Comparison of ENCODE assay signal across 38 cellular contexts in genomic region chr11:57436031-57436430, GRCh38. TPM values are rescaled to one million over a fixed set of nuclear protein-coding genes. Genes with fewer than 3 reads are reported as not detected.
"Had no signal": no experiment of that assay in that cellular context is flagged by ENCODE, and none has a peak within 500 bp of the region (broad histone marks: within the 10 kb centered on the region; RNA-seq: fewer than 3 reads in every experiment).

No MANE protein-coding gene starts in this region.

- H3K27me3 ChIP-seq: brain microvascular endothelial cell, foreskin keratinocyte, gastrocnemius medialis, heart left ventricle had no signal

- H3K27ac ChIP-seq: brain microvascular endothelial cell, epithelial cell of prostate, foreskin keratinocyte, gastrocnemius medialis, heart left ventricle had no signal

- H3K4me1 ChIP-seq: foreskin keratinocyte, gastrocnemius medialis had no signal

- FAIRE-seq: astrocyte, bronchial epithelial cell, colon, endometrium, endothelial cell of umbilical vein had no signal

- ATAC-seq: activated CD4-positive, alpha-beta T cell treated with anti-CD3 and anti-CD28 coated beads for 36 hours; activated CD8-positive, alpha-beta memory T cell treated with anti-CD3 and anti-CD28 coated beads, Interleukin-2, amount 10 ng/mL, durations not matched to agents 7 days and 5 days; activated CD8-positive, alpha-beta T cell treated with anti-CD3 and anti-CD28 coated beads, Interleukin-2, amount 10 ng/mL, durations not matched to agents 7 days and 5 days; activated naive CD4-positive, alpha-beta T cell treated with anti-CD3 and anti-CD28 coated beads, Interleukin-2, amount 50 U/mL, for 72 hours; foreskin keratinocyte; gastrocnemius medialis; heart left ventricle; T-helper 17 cell had no signal

- DNase-seq: activated CD4-positive, alpha-beta memory T cell treated with anti-CD3 and anti-CD28 coated beads for 36 hours; activated CD4-positive, alpha-beta T cell treated with anti-CD3 and anti-CD28 coated beads for 36 hours; activated CD4-positive, alpha-beta T cell treated with anti-CD3 and anti-CD28 coated beads, Interleukin-2, amount 10 ng/mL, durations not matched to agents 24 days and 14 days; activated CD4-positive, CD25-positive, alpha-beta regulatory T cell; activated CD4-positive, CD25-positive, alpha-beta regulatory T cell treated with anti-CD3 and anti-CD28 coated beads, Interleukin-2, amount 50 U/mL, for 72 hours; activated CD8-positive, alpha-beta memory T cell treated with anti-CD3 and anti-CD28 coated beads, Interleukin-2, amount 10 ng/mL, durations not matched to agents 7 days and 5 days; activated CD8-positive, alpha-beta memory T cell treated with anti-CD3 and anti-CD28 coated beads, Interleukin-2, amount 50 U/mL, for 4 hours; activated CD8-positive, alpha-beta T cell treated with anti-CD3 and anti-CD28 coated beads, Interleukin-2, amount 10 ng/mL, durations not matched to agents 7 days and 5 days; activated gamma-delta T cell; activated naive CD4-positive, alpha-beta T cell; activated naive CD4-positive, alpha-beta T cell treated with anti-CD3 and anti-CD28 coated beads, Interleukin-2, amount 10 ng/mL, durations not matched to agents 7 days and 5 days; activated naive CD8-positive, alpha-beta T cell treated with anti-CD3 and anti-CD28 coated beads, Interleukin-2, amount 10 ng/mL, durations not matched to agents 7 days and 5 days; activated T-cell treated with anti-CD3 and anti-CD28 coated beads, Interleukin-2, amount 50 U/mL, for 1 hour; activated T-cell treated with anti-CD3 and anti-CD28 coated beads, Interleukin-2, amount 50 U/mL, for 48 hours; anterior cingulate cortex; brain microvascular endothelial cell; caudate nucleus; cortex of kidney; effector CD8-positive, alpha-beta T cell; foreskin keratinocyte; gastrocnemius medialis; glutamatergic neuron; T-helper 1 cell; T-helper 17 cell; T1000 had no signal

- H3K9me3 ChIP-seq: gastrocnemius medialis, heart left ventricle had no signal

- H3K4me3 ChIP-seq: gastrocnemius medialis, heart left ventricle had no signal

- H3K36me3 ChIP-seq: brain microvascular endothelial cell, gastrocnemius medialis, heart left ventricle had no signal

RNA-seq across cellular contexts. Expression of gene RTN4RL2, which starts 24.3 kb away (rescaled TPM):
- total RNA-seq: activated CD8-positive, alpha-beta memory T cell treated with anti-CD3 and anti-CD28 coated beads, Interleukin-2, amount 10 ng/mL, durations not matched to agents 7 days and 5 days; activated T-helper 1 cell treated with anti-CD3 and anti-CD28 coated beads, Interleukin-12 subunit alpha, Interleukin-12 subunit beta, Interleukin-2, Interleukin-4 antibody, amounts not matched to agents 30 ng/mL and 10 ng/mL and 1 ng/mL, durations not matched to agents 14 hours and 24 hours and 36 hours; bronchial epithelial cell; dermis microvascular lymphatic vessel endothelial cell had no signal

RNA-seq across cellular contexts. Expression of gene PRG2, which starts 45.6 kb away (rescaled TPM):
- total RNA-seq: activated T-helper 1 cell treated with anti-CD3 and anti-CD28 coated beads, Interleukin-12 subunit alpha, Interleukin-12 subunit beta, Interleukin-2, Interleukin-4 antibody, amounts not matched to agents 30 ng/mL and 10 ng/mL and 1 ng/mL, durations not matched to agents 14 hours and 24 hours and 36 hours; astrocyte; chondrocyte; foreskin keratinocyte; gastrocnemius medialis had no signal
- polyA plus RNA-seq: foreskin keratinocyte had no signal

RNA-seq across cellular contexts. Expression of gene PRG3, which starts 55.1 kb away (rescaled TPM):
- total RNA-seq: activated CD4-positive, alpha-beta memory T cell treated with anti-CD3 and anti-CD28 coated beads for 36 hours; activated CD4-positive, alpha-beta T cell treated with anti-CD3 and anti-CD28 coated beads for 36 hours; activated CD4-positive, alpha-beta T cell treated with anti-CD3 and anti-CD28 coated beads, Interleukin-2, amount 10 ng/mL, durations not matched to agents 24 days and 14 days; activated CD8-positive, alpha-beta memory T cell treated with anti-CD3 and anti-CD28 coated beads for 36 hours; activated CD8-positive, alpha-beta memory T cell treated with anti-CD3 and anti-CD28 coated beads, Interleukin-2, amount 10 ng/mL, durations not matched to agents 7 days and 5 days; activated CD8-positive, alpha-beta T cell treated with anti-CD3 and anti-CD28 coated beads, Interleukin-2, amount 10 ng/mL, durations not matched to agents 7 days and 5 days; activated naive CD4-positive, alpha-beta T cell treated with anti-CD3 and anti-CD28 coated beads, Interleukin-2, amount 50 U/mL, for 72 hours; activated naive CD8-positive, alpha-beta T cell treated with anti-CD3 and anti-CD28 coated beads, Interleukin-2, amount 10 ng/mL, durations not matched to agents 7 days and 5 days; activated T-helper 1 cell treated with anti-CD3 and anti-CD28 coated beads, Interleukin-12 subunit alpha, Interleukin-12 subunit beta, Interleukin-2, Interleukin-4 antibody, amounts not matched to agents 30 ng/mL and 10 ng/mL and 1 ng/mL, durations not matched to agents 14 hours and 24 hours and 36 hours; astrocyte; bronchial epithelial cell; chondrocyte; dermis microvascular lymphatic vessel endothelial cell; endothelial cell of umbilical vein; foreskin keratinocyte; gastrocnemius medialis; heart left ventricle; T-helper 17 cell had no signal
- polyA plus RNA-seq: endothelial cell of umbilical vein, esophagus, foreskin keratinocyte, heart left ventricle had no signal
